Comparison of ENCODE assay signal across 1 cellular context in the genomic region with DNA sequence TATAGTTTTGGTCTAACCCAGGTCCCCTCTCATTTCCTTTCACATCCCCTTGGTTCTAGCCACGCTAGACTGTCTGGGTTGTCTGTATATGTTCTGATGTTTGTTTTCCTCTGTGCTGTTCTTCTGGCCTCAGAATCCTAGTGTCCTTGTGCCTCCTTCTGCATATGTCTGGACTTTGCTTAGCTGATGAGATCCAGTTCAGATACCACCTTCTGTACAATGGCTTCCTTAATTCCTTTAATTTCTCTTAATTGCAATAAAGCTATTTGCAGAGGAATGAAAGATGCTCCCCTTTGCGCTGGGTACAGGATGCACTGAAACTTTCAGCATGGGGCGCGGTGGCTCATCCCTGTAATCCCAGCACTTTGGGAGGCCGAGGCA.
TF ChIP-seq lines count a peak whose summit lies in the region.

No MANE protein-coding gene starts in this region.

TF ChIP-seq in SK-N-SH treated with all-trans-retinoic acid at 6 μM for 48 hours, 23 proteins besides CTCF, POLR2A, EP300 and RAD21 (continued from another document):
- TF ChIP-seq, protein P1, sequence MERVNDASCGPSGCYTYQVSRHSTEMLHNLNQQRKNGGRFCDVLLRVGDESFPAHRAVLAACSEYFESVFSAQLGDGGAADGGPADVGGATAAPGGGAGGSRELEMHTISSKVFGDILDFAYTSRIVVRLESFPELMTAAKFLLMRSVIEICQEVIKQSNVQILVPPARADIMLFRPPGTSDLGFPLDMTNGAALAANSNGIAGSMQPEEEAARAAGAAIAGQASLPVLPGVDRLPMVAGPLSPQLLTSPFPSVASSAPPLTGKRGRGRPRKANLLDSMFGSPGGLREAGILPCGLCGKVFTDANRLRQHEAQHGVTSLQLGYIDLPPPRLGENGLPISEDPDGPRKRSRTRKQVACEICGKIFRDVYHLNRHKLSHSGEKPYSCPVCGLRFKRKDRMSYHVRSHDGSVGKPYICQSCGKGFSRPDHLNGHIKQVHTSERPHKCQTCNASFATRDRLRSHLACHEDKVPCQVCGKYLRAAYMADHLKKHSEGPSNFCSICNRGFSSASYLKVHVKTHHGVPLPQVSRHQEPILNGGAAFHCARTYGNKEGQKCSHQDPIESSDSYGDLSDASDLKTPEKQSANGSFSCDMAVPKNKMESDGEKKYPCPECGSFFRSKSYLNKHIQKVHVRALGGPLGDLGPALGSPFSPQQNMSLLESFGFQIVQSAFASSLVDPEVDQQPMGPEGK (CRISPR knock-in tag; IDR thresholded peaks at IDR 0.05; ENCODE audit: borderline replicate concordance) = no peak
- TF ChIP-seq GLIS3 (CRISPR knock-in tag; IDR thresholded peaks at IDR 0.05) (no peak), RARB (CRISPR knock-in tag; IDR thresholded peaks at IDR 0.05) (no peak), ARNTL (CRISPR knock-in tag; IDR thresholded peaks at IDR 0.05; ENCODE audit: borderline replicate concordance, low read depth) (no peak), PPARA (CRISPR knock-in tag; IDR thresholded peaks at IDR 0.05; ENCODE audit: borderline replicate concordance) (no peak)
